28 cellular contexts compared by ENCODE assay signal in the genomic region with DNA sequence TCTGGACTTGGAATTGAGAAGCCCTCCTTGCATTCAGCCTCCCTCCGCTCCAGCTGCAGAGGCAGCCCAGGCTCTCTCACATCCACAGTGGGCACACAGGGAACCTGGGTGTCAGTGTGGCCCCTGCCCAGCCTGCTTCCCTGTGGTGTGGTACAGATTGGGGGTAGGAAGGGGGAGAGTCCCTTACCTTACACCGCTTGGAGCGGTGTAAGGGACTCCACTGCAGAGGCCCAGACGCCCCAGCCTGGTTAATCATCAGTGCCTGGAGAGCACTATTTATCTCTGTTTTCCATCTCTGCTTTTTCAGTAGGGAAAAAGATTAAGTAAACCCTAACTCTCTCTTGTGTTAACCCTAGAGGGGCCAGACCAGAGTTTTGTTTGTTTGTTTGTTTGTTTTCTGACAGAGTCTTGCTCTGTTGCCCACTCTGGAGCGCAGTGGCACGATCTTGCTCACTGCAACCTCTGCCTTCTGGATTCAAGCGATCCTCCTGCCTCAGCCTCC. TPM values are rescaled to one million over a fixed set of nuclear protein-coding genes. Genes with fewer than 3 reads are reported as not detected.
A peak's percentile ranks its signal among the peaks of the same experiment; 100 is the strongest.
DNase-seq lines count a peak whose midpoint lies in the region; ATAC-seq and TF ChIP-seq lines count a peak whose summit lies in the region.
"Had no signal": no experiment of that assay in that cellular context is flagged by ENCODE, and none has a peak within 500 bp of the region (broad histone marks: within the 10 kb centered on the region; RNA-seq: fewer than 3 reads in every experiment).

No MANE protein-coding gene starts in this region.

- no peaks in the 10 kb centered on the region for H3K9me3 Mint-ChIP-seq in nephron
- H3K9me3 Mint-ChIP-seq: CD8-positive, alpha-beta T cell; stimulated activated memory B cell treated with anti-CD40 and anti-IgM and Interleukin-4, amounts not matched to agents 10 μg/mL and 1 μg/mL and 100 μg/mL, for 72 hours had no signal

- no TSS peak for BruUV-seq in PC-9 (replicated peaks; lab: Mats Ljungman, UMichigan)

- H3K4me3 Mint-ChIP-seq in nephron: peak overlapping the region in 2 of 3 experiments; percentile 37 to 51
- H3K4me3 Mint-ChIP-seq: activated naive CD8-positive, alpha-beta T cell; CD8-positive, alpha-beta T cell had no signal

- H3K27me3 Mint-ChIP-seq in nephron (ENCODE audit: low read depth): peaks cover 69% of the 10 kb centered on the region

- POLR2A ChIA-PET in PC-9 (lab: Charles Lee; ENCODE audit: unreplicated experiment): no interaction called here

- H3K36me3 Mint-ChIP-seq in nephron (ENCODE audit: low read depth): no peaks in the 10 kb centered on the region
- H3K36me3 Mint-ChIP-seq: CD8-positive, alpha-beta T cell; stimulated activated memory B cell treated with anti-CD40 and anti-IgM and Interleukin-4, amounts not matched to agents 10 μg/mL and 1 μg/mL and 100 μg/mL, for 72 hours had no signal

- no peaks in the 10 kb centered on the region for H3K79me2 ChIP-seq in PC-9 (ENCODE audit: low read depth)

- no peak overlapping the region for H3K4me3 ChIP-seq in PC-9

- H3K27ac ChIP-seq in PC-9: no peak overlapping the region
- H3K27ac ChIP-seq: breast epithelium, left lung, neutrophil, psoas muscle, upper lobe of right lung, WERI-Rb-1 had no signal

- H3F3A ChIP-seq in PC-9 (ENCODE audit: insufficient read depth, low read depth): peaks cover 21% of the 10 kb centered on the region

- DNase-seq in AG20443 (ENCODE audit: low spot score) (peak; percentile 9), PC-9 (no peak), iris pigment epithelial cell (ENCODE audit: low read depth) (peak; percentile 7), SW480 (ENCODE audit: low spot score) (no peak), retina (no peak)
- DNase-seq: 8988T; activated effector memory CD4-positive, alpha-beta T cell treated with Interleukin-2 at 50 U/mL for 16 hours; EL; hippocampal formation; Karpas-422; NCI-H1417 treated with DMSO at 0.1 percent for 48 hours; psoas muscle; SHP77; SW 1271; T1000; WERI-Rb-1 had no signal

- no peaks in the 10 kb centered on the region for H3K27me3 ChIP-seq in PC-9 (ENCODE audit: insufficient read depth, low read depth)
- H3K27me3 ChIP-seq: breast epithelium had no signal

- no peak overlapping the region for H2AFZ ChIP-seq in PC-9

- H3K4me1 Mint-ChIP-seq in nephron: peaks cover 5% of the 10 kb centered on the region

- no peak for TF ChIP-seq CTCF in PC-9 (conservative IDR thresholded peaks at IDR 0.05)
- no peak for TF ChIP-seq CTCF in nephron (IDR thresholded peaks at IDR 0.05; ENCODE audit: unreplicated experiment in 3 of 3)

- ATAC-seq in HG02884 (IDR thresholded peaks at IDR 0.05; ENCODE audit: unreplicated experiment): no peak
- ATAC-seq in GM21423 (IDR thresholded peaks at IDR 0.05; ENCODE audit: unreplicated experiment): no peak
- ATAC-seq: stimulated activated memory B cell treated with anti-CD40 and anti-IgM and Interleukin-4, amounts not matched to agents 10 μg/mL and 1 μg/mL and 100 μg/mL, for 72 hours had no signal

- peak overlapping the region; percentile 70 to 79 (median 74) for H3K27ac Mint-ChIP-seq in nephron
- H3K27ac Mint-ChIP-seq: activated naive CD8-positive, alpha-beta T cell; CD8-positive, alpha-beta T cell; stimulated activated memory B cell treated with anti-CD40 and anti-IgM and Interleukin-4, amounts not matched to agents 10 μg/mL and 1 μg/mL and 100 μg/mL, for 72 hours had no signal

- intact Hi-C loops in PC-9 (cut with micrococcal nuclease; ENCODE audit: unreplicated experiment): no loop called here

- peak overlapping the region; percentile 93 for H3K4me2 ChIP-seq in PC-9

- H4K20me1 ChIP-seq in PC-9 (ENCODE audit: insufficient read depth): no peaks in the 10 kb centered on the region

- no peaks in the 10 kb centered on the region for H3K9me2 ChIP-seq in PC-9 (ENCODE audit: insufficient read depth)

- H3K4me1 ChIP-seq in PC-9 (replicated peaks; ENCODE audit: insufficient read depth): peaks cover 45% of the 10 kb centered on the region
- H3K4me1 ChIP-seq: breast epithelium, psoas muscle had no signal

- H3K9me3 ChIP-seq in PC-9 (ENCODE audit: insufficient read depth, low read depth): no peaks in the 10 kb centered on the region
- H3K9me3 ChIP-seq: breast epithelium, left lung, neutrophil, psoas muscle, upper lobe of right lung had no signal

- H3K36me3 ChIP-seq in PC-9 (ENCODE audit: low read depth): no peaks in the 10 kb centered on the region
- H3K36me3 ChIP-seq: breast epithelium, left lung, neutrophil, upper lobe of right lung, WERI-Rb-1 had no signal

- CTCF ChIA-PET in PC-9 (lab: Charles Lee): no interaction called here

RNA-seq across cellular contexts. Expression of a gene that starts 0.8 kb away (rescaled TPM):
- 1.8 and 4.0 TPM in 2 replicates for total RNA-seq in PC-9 (2021)
- total RNA-seq: breast epithelium; CD8-positive, alpha-beta T cell; fibroblast of lung; left lung; mesenteric fat pad; psoas muscle; upper lobe of right lung had no signal

RNA-seq across cellular contexts. Expression of a gene that starts 29.9 kb away (rescaled TPM):
- total RNA-seq in PC-9 (2021): 0.75 and 1.3 TPM in 2 replicates
- total RNA-seq: left lung, upper lobe of right lung had no signal

RNA-seq across cellular contexts. Expression of a gene that starts 30.1 kb away (rescaled TPM):
- total RNA-seq in PC-9 (2021): 272 and 317 TPM in 2 replicates

Comparison
In these comparisons a context has a peak if more than half of its experiments do, and no peak if none do; other contexts are left out.
1. DNase-seq: peak in AG20443 (single experiment) and iris pigment epithelial cell (single experiment); none in PC-9 (0 of 2), SW480 (single experiment) and retina (single experiment).